Comparison of ENCODE assay signal across 1 cellular context in genomic region chr19:1113278-1113985, GRCh38.
TF ChIP-seq lines count a peak whose summit lies in the region.

No MANE protein-coding gene starts in this region.

TF ChIP-seq in HEK293, 187 proteins besides CTCF, POLR2A, EP300 and RAD21 (continued from another document and continues in another):
- no peak for TF ChIP-seq PRDM2 (tag by site-specific recombination; IDR thresholded peaks at IDR 0.05; ENCODE audit: borderline replicate concordance)
- no peak for TF ChIP-seq SCRT2 (tag by site-specific recombination; IDR thresholded peaks at IDR 0.05)
- peak; percentile 95 for TF ChIP-seq KLF1 (tag by site-specific recombination; IDR thresholded peaks at IDR 0.05)
- TF ChIP-seq ZNF449 (tag by site-specific recombination; IDR thresholded peaks at IDR 0.05) = 0 out of 2 replicates have a peak, but pooled peaks have one; percentile 17
- no peak for TF ChIP-seq ZNF433 (tag by site-specific recombination; IDR thresholded peaks at IDR 0.05; ENCODE audit: low read depth)
- peak; percentile 31; the same call in 1 of the 2 replicates for TF ChIP-seq ZNF335 (tag by site-specific recombination; conservative IDR thresholded peaks at IDR 0.05)
- peak; percentile 60; the same call in 1 of the 2 replicates for TF ChIP-seq ZBTB7A (tag by site-specific recombination; IDR thresholded peaks at IDR 0.05; ENCODE audit: low read depth)
- no peak for TF ChIP-seq ZNF398 (tag by site-specific recombination; IDR thresholded peaks at IDR 0.05)
- peak; percentile 49; the same call in 1 of the 2 replicates for TF ChIP-seq ZNF639 (tag by site-specific recombination; IDR thresholded peaks at IDR 0.05)
- no peak for TF ChIP-seq ZNF23 (tag by site-specific recombination; IDR thresholded peaks at IDR 0.05; ENCODE audit: borderline replicate concordance)
- TF ChIP-seq WT1 (tag by site-specific recombination; IDR thresholded peaks at IDR 0.05) = no peak
- TF ChIP-seq ZNF202 (tag by site-specific recombination; IDR thresholded peaks at IDR 0.05; ENCODE audit: borderline replicate concordance) = no peak
- no peak for TF ChIP-seq ZSCAN16 (tag by site-specific recombination; IDR thresholded peaks at IDR 0.05)
- no peak for TF ChIP-seq ZNF664 (tag by site-specific recombination; IDR thresholded peaks at IDR 0.05)
- TF ChIP-seq PATZ1 (tag by site-specific recombination; IDR thresholded peaks at IDR 0.05) = peak; percentile 96
- no peak for TF ChIP-seq HOXD13 (CRISPR knock-in tag; IDR thresholded peaks at IDR 0.05; ENCODE audit: borderline replicate concordance)
- TF ChIP-seq ZNF26 (tag by site-specific recombination; IDR thresholded peaks at IDR 0.05) = no peak
- no peak for TF ChIP-seq ZNF645 (tag by site-specific recombination; IDR thresholded peaks at IDR 0.05)
- TF ChIP-seq ZNF560 (tag by site-specific recombination; IDR thresholded peaks at IDR 0.05; ENCODE audit: borderline replicate concordance) = no peak
- no peak for TF ChIP-seq ZNF837 (tag by site-specific recombination; IDR thresholded peaks at IDR 0.05)
- no peak for TF ChIP-seq ZNF658 (tag by site-specific recombination; IDR thresholded peaks at IDR 0.05)
- TF ChIP-seq ZNF362 (tag by site-specific recombination; IDR thresholded peaks at IDR 0.05) = no peak
- TF ChIP-seq ZNF121 (tag by site-specific recombination; IDR thresholded peaks at IDR 0.05) = no peak
- peak; percentile 52; the same call in 1 of the 2 replicates for TF ChIP-seq IKZF3 (tag by site-specific recombination; IDR thresholded peaks at IDR 0.05)
- TF ChIP-seq MZF1 (tag by site-specific recombination; IDR thresholded peaks at IDR 0.05; ENCODE audit: borderline replicate concordance) = no peak
- TF ChIP-seq KLF8 (tag by site-specific recombination; IDR thresholded peaks at IDR 0.05) = peak; percentile 72
- TF ChIP-seq TRIM28 (IDR thresholded peaks at IDR 0.05; ENCODE audit: borderline replicate concordance, low read length) = no peak
- no peak for TF ChIP-seq FEZF1 (tag by site-specific recombination; IDR thresholded peaks at IDR 0.05)
- no peak for TF ChIP-seq ZNF777 (tag by site-specific recombination; IDR thresholded peaks at IDR 0.05; ENCODE audit: borderline replicate concordance)
- no peak for TF ChIP-seq OSR2 (tag by site-specific recombination; IDR thresholded peaks at IDR 0.05)
- TF ChIP-seq ZXDB (tag by site-specific recombination; IDR thresholded peaks at IDR 0.05) = peak; percentile 70
- TF ChIP-seq ZBTB10 (tag by site-specific recombination; IDR thresholded peaks at IDR 0.05) = peak; percentile 94
- no peak for TF ChIP-seq ZNF548 (tag by site-specific recombination; IDR thresholded peaks at IDR 0.05)
- TF ChIP-seq ZNF19 (tag by site-specific recombination; IDR thresholded peaks at IDR 0.05; ENCODE audit: low read depth) = no peak
- peak; percentile 29 for TF ChIP-seq ZBTB26 (tag by site-specific recombination; optimal IDR thresholded peaks at IDR 0.05)
- no peak for TF ChIP-seq HOXA7 (CRISPR knock-in tag; IDR thresholded peaks at IDR 0.05; ENCODE audit: borderline replicate concordance)
